In the genomic region with DNA sequence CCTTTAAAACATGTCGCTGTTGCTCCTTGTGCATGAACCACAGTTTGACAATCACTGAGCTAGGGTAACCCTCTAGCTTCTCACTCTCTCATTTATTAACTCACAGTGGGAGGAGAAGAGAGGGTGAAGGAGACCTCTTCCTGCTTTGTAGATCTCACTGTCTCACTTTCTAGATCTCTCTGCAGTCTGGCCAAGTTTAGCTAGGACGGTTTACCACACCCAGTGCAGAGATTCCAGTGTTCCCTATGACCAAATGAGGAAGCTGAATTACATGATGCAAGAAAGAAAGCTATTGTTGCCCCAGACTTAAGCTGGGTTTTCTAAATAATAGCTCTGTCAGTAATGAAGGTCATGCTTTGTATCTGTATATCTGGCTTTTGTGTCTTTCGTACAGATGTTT, we compare ENCODE assay signal across 14 cellular contexts.
DNase-seq lines count a peak whose midpoint lies in the region; ATAC-seq and TF ChIP-seq lines count a peak whose summit lies in the region.
"Had no signal": no experiment of that assay in that cellular context is flagged by ENCODE, and none has a peak within 500 bp of the region (broad histone marks: within the 10 kb centered on the region; RNA-seq: fewer than 3 reads in every experiment).

No MANE protein-coding gene starts in this region.

- H3K27me3 ChIP-seq in A673 (replicated peaks; ENCODE audit: insufficient read depth, low read depth, low read length, poor library complexity) (no peaks in the 10 kb centered on the region), GM23248 (replicated peaks; ENCODE audit: insufficient read depth) (no peaks in the 10 kb centered on the region), aorta (ENCODE audit: control insufficient read depth in 1 of 2, insufficient read depth in 2 of 2, low read length in 1 of 2) (no peaks in the 10 kb centered on the region), MM.1S (replicated peaks; ENCODE audit: insufficient read depth, low read length) (no peaks in the 10 kb centered on the region)
- H3K27me3 ChIP-seq: tibial artery had no signal

- TF ChIP-seq CTCF in A673 (conservative IDR thresholded peaks at IDR 0.05; ENCODE audit: low read depth, low read length) (no peak), MM.1S (IDR thresholded peaks at IDR 0.05; ENCODE audit: low read length) (no peak)

- H3K9me3 ChIP-seq in A673 (ENCODE audit: low read depth, low read length, poor library complexity, severe bottlenecking): no peaks in the 10 kb centered on the region
- no peaks in the 10 kb centered on the region for H3K9me3 ChIP-seq in GM23248 (ENCODE audit: low read depth)
- H3K9me3 ChIP-seq in aorta (ENCODE audit: control insufficient read depth, low read length): no peaks in the 10 kb centered on the region
- H3K9me3 ChIP-seq in MM.1S (replicated peaks; ENCODE audit: insufficient read depth, low read length): no peaks in the 10 kb centered on the region
- H3K9me3 ChIP-seq: prostate gland, tibial artery had no signal

- ATAC-seq in aorta (ENCODE audit: low FRiP score): no peak
- ATAC-seq: T-cell had no signal

- in situ Hi-C loops in GM23248 (cut with MboI): no loop called here

- no peaks in the 10 kb centered on the region for H3K79me2 ChIP-seq in GM23248 (ENCODE audit: insufficient read depth)
- H3K79me2 ChIP-seq in MM.1S (ENCODE audit: low read length): no peaks in the 10 kb centered on the region

- DNase-seq in A673 (ENCODE audit: low spot score) (peak; percentile 45), GM23248 (peak; percentile 1), NOMO-1 treated with dmso at 0.1 percent for 144 hours (lab: John Stamatoyannopoulos, UW; ENCODE audit: unreplicated experiment) (peak; percentile 78), fibroblast of gingiva (ENCODE audit: low read depth) (peak; percentile 2), aorta (no peak), NCI-H146 (lab: John Stamatoyannopoulos, UW) (no peak), MM.1S (no peak), GM19238 (ENCODE audit: insufficient read length, low spot score) (no peak)
- DNase-seq: left cardiac atrium, NCI-H524, tibial artery had no signal

- H3K27ac ChIP-seq in A673 (ENCODE audit: low read depth, low read length, poor library complexity, severe bottlenecking): peak overlapping the region; percentile 79
- no peak overlapping the region for H3K27ac ChIP-seq in GM23248
- no peak overlapping the region for H3K27ac ChIP-seq in aorta (ENCODE audit: low read depth in 1 of 2, low read length in 2 of 2)
- no peak overlapping the region for H3K27ac ChIP-seq in MM.1S (ENCODE audit: low read length)
- H3K27ac ChIP-seq: KMS-11, prostate gland, tibial artery had no signal

- H3F3A ChIP-seq in GM23248 (ENCODE audit: insufficient read depth) (no peaks in the 10 kb centered on the region), MM.1S (ENCODE audit: insufficient read depth, low read length) (0 out of 2 replicates have a peak, but pooled peaks cover 4% of the 10 kb centered on the region)

- intact Hi-C loops in A673 (cut with micrococcal nuclease; ENCODE audit: unreplicated experiment): no loop called here
- intact Hi-C loops in aorta (cut with DNase I): no loop called here

- BruUV-seq in A673 (replicated peaks; lab: Mats Ljungman, UMichigan): no TSS peak

- 33 to 34% methylated on average over 3 of the region's 3 CpGs for WGBS in GM23248 (ENCODE audit: low coverage in 1 of 2, low lambda C conversion rate in 2 of 2, missing lambda C conversion rate in 2 of 2), 2 experiments
- WGBS in aorta, 2 donors: 77 to 84% methylated on average over 3 of the region's 3 CpGs

- H4K20me1 ChIP-seq in GM23248 (ENCODE audit: insufficient read depth) (no peaks in the 10 kb centered on the region), MM.1S (ENCODE audit: insufficient read depth, low read length) (no peaks in the 10 kb centered on the region)

- CTCF ChIA-PET in A673 (lab: Charles Lee): interaction anchor here (0.5 kb wide), 1 partner anchor 1801 kb away, joined by 4 read pairs; no protein-coding TSS in a partner anchor

- H2AFZ ChIP-seq in GM23248 (no peak overlapping the region), MM.1S (ENCODE audit: low read length) (no peak overlapping the region)

- H3K36me3 ChIP-seq in A673 (ENCODE audit: insufficient read depth, low read length, poor library complexity, severe bottlenecking): no peaks in the 10 kb centered on the region
- no peaks in the 10 kb centered on the region for H3K36me3 ChIP-seq in GM23248 (ENCODE audit: low read depth)
- no peaks in the 10 kb centered on the region for H3K36me3 ChIP-seq in aorta (ENCODE audit: control insufficient read depth in 1 of 2, insufficient read depth in 2 of 2, low read length in 1 of 2)
- no peaks in the 10 kb centered on the region for H3K36me3 ChIP-seq in MM.1S (replicated peaks; ENCODE audit: insufficient read depth, low read length)
- H3K36me3 ChIP-seq: prostate gland, tibial artery had no signal

- H3K4me3 ChIP-seq in A673 (ENCODE audit: low read depth, low read length, poor library complexity, severe bottlenecking) (no peak overlapping the region), GM23248 (no peak overlapping the region), aorta (ENCODE audit: low read length in 2 of 2) (no peak overlapping the region), MM.1S (ENCODE audit: low read length) (no peak overlapping the region)
- H3K4me3 ChIP-seq: prostate gland, tibial artery had no signal

- POLR2A ChIA-PET in A673 (lab: Charles Lee; ENCODE audit: low non-redundant PET): interaction anchor here (0.5 to 0.8 kb wide), 2 partner anchors 24 to 26 kb away, joined by 3 to 10 read pairs; no protein-coding TSS in a partner anchor

- H3K9ac ChIP-seq in GM23248: no peak overlapping the region
- no peak overlapping the region for H3K9ac ChIP-seq in MM.1S (ENCODE audit: low read length)
- H3K9ac ChIP-seq: KMS-11 had no signal

- H3K9me2 ChIP-seq in GM23248 (ENCODE audit: insufficient read depth): no peaks in the 10 kb centered on the region
- no peaks in the 10 kb centered on the region for H3K9me2 ChIP-seq in MM.1S (replicated peaks; ENCODE audit: insufficient read depth, low read length)

- no peak overlapping the region for H3K4me2 ChIP-seq in GM23248 (ENCODE audit: unreplicated experiment)
- H3K4me2 ChIP-seq in MM.1S (ENCODE audit: low read depth, low read length): no peak overlapping the region
- H3K4me2 ChIP-seq: KMS-11 had no signal

- H3K4me1 ChIP-seq in A673 (ENCODE audit: insufficient read depth, low read length, poor library complexity, severe bottlenecking): peaks cover 47% of the 10 kb centered on the region
- H3K4me1 ChIP-seq in GM23248 (ENCODE audit: insufficient read depth): peaks cover 4% of the 10 kb centered on the region; the same call in 1 of the 2 replicates
- H3K4me1 ChIP-seq in aorta (ENCODE audit: control insufficient read depth in 1 of 2, insufficient read depth in 2 of 2, low read length in 2 of 2): no peaks in the 10 kb centered on the region
- H3K4me1 ChIP-seq in MM.1S (ENCODE audit: low read length): peaks cover 33% of the 10 kb centered on the region
- H3K4me1 ChIP-seq: prostate gland, tibial artery had no signal

Comparison
In these comparisons a context has a peak if more than half of its experiments do, and no peak if none do; other contexts are left out.
1. DNase-seq: peak in A673 (single experiment), GM23248 (single experiment), NOMO-1 treated with dmso at 0.1 percent for 144 hours (single experiment) and fibroblast of gingiva (single experiment); none in aorta (0 of 2), NCI-H146 (single experiment), MM.1S (single experiment) and GM19238 (single experiment).